1 cellular context compared by ENCODE assay signal in the genomic region with DNA sequence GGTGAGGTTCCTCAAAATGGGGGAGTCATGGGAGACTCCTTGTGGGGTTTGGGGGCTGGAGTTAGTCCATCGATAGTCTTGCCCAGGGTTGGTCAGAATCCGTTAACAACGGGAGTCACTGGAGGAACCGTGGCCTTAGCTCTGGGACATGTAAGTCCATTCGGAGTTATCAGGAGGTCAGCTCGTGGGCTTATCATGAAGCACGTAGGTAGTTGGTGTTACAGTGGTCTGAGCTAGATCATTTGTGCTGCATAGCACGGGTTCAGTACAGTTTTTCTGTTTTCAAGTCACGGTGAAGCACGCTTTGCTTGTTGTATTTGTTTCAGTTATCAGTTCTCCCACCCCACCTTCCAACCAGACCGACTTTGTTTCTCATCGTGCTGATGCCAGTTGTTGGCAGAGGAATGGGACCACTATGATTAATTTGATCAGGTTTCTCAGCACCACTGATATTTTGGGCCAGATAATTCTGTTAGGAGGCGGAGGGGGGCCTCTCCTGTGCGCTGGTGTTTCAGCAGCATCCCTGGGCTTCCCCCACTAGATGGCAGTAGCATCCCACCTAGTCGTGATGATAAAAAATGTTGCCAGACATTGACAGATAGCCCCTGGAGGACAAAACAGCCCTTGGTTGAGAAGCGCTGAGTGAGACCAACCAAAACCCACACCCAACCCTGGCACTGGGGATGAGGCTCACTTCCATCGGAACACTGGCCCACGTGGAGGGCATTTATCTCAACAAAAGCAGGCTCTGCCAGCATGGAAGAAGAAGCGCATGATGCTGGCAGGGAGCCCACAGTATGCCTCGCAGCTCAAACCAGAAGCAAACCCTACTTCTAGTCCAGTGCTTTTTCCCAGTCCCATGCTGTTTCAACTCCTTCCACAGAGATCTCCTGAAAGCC.
A peak's percentile ranks its signal among the peaks of the same experiment; 100 is the strongest.
TF ChIP-seq lines count a peak whose summit lies in the region.

No MANE protein-coding gene starts in this region.

TF ChIP-seq in HEK293, 187 proteins besides CTCF, POLR2A, EP300 and RAD21 (continued from another document):
- TF ChIP-seq ZNF37A (tag by site-specific recombination; IDR thresholded peaks at IDR 0.05): no peak
- TF ChIP-seq YY2 (tag by site-specific recombination; IDR thresholded peaks at IDR 0.05): no peak
- peak; percentile 98 for TF ChIP-seq ZBTB48 (tag by site-specific recombination; IDR thresholded peaks at IDR 0.05)
- TF ChIP-seq ZNF341 (tag by site-specific recombination; IDR thresholded peaks at IDR 0.05; ENCODE audit: low read depth): no peak
- no peak for TF ChIP-seq ZNF701 (tag by site-specific recombination; IDR thresholded peaks at IDR 0.05)
- no peak for TF ChIP-seq ZNF433 (tag by site-specific recombination; IDR thresholded peaks at IDR 0.05; ENCODE audit: low read depth)
- TF ChIP-seq, protein P1, sequence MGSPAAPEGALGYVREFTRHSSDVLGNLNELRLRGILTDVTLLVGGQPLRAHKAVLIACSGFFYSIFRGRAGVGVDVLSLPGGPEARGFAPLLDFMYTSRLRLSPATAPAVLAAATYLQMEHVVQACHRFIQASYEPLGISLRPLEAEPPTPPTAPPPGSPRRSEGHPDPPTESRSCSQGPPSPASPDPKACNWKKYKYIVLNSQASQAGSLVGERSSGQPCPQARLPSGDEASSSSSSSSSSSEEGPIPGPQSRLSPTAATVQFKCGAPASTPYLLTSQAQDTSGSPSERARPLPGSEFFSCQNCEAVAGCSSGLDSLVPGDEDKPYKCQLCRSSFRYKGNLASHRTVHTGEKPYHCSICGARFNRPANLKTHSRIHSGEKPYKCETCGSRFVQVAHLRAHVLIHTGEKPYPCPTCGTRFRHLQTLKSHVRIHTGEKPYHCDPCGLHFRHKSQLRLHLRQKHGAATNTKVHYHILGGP (tag by site-specific recombination; IDR thresholded peaks at IDR 0.05): no peak
- no peak for TF ChIP-seq MYNN (tag by site-specific recombination; IDR thresholded peaks at IDR 0.05; ENCODE audit: borderline replicate concordance)
- TF ChIP-seq ZNF624 (tag by site-specific recombination; IDR thresholded peaks at IDR 0.05): no peak
- no peak for TF ChIP-seq ZNF670 (tag by site-specific recombination; IDR thresholded peaks at IDR 0.05; ENCODE audit: low read depth)
- TF ChIP-seq ZNF221 (tag by site-specific recombination; IDR thresholded peaks at IDR 0.05; ENCODE audit: borderline replicate concordance): no peak
- TF ChIP-seq MEIS1 (CRISPR knock-in tag; IDR thresholded peaks at IDR 0.05; ENCODE audit: borderline replicate concordance): peak; percentile 65; the same call in 1 of the 2 replicates
- TF ChIP-seq EGR2 (tag by site-specific recombination; IDR thresholded peaks at IDR 0.05; ENCODE audit: low read depth): no peak
- TF ChIP-seq, protein P2, sequence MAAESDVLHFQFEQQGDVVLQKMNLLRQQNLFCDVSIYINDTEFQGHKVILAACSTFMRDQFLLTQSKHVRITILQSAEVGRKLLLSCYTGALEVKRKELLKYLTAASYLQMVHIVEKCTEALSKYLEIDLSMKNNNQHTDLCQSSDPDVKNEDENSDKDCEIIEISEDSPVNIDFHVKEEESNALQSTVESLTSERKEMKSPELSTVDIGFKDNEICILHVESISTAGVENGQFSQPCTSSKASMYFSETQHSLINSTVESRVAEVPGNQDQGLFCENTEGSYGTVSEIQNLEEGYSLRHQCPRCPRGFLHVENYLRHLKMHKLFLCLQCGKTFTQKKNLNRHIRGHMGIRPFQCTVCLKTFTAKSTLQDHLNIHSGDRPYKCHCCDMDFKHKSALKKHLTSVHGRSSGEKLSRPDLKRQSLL (tag by site-specific recombination; IDR thresholded peaks at IDR 0.05): no peak
- peak; percentile 41; the same call in 1 of the 2 replicates for TF ChIP-seq SP7 (tag by site-specific recombination; IDR thresholded peaks at IDR 0.05)
- TF ChIP-seq, protein P3, sequence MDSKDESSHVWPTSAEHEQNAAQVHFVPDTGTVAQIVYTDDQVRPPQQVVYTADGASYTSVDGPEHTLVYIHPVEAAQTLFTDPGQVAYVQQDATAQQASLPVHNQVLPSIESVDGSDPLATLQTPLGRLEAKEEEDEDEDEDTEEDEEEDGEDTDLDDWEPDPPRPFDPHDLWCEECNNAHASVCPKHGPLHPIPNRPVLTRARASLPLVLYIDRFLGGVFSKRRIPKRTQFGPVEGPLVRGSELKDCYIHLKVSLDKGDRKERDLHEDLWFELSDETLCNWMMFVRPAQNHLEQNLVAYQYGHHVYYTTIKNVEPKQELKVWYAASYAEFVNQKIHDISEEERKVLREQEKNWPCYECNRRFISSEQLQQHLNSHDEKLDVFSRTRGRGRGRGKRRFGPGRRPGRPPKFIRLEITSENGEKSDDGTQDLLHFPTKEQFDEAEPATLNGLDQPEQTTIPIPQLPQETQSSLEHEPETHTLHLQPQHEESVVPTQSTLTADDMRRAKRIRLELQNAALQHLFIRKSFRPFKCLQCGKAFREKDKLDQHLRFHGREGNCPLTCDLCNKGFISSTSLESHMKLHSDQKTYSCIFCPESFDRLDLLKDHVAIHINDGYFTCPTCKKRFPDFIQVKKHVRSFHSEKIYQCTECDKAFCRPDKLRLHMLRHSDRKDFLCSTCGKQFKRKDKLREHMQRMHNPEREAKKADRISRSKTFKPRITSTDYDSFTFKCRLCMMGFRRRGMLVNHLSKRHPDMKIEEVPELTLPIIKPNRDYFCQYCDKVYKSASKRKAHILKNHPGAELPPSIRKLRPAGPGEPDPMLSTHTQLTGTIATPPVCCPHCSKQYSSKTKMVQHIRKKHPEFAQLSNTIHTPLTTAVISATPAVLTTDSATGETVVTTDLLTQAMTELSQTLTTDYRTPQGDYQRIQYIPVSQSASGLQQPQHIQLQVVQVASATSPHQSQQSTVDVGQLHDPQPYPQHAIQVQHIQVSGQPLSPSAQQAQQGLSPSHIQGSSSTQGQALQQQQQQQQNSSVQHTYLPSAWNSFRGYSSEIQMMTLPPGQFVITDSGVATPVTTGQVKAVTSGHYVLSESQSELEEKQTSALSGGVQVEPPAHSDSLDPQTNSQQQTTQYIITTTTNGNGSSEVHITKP (tag by site-specific recombination; IDR thresholded peaks at IDR 0.05): peak; percentile 80
- TF ChIP-seq ZNF133 (tag by site-specific recombination; IDR thresholded peaks at IDR 0.05): no peak
- TF ChIP-seq ZBTB7A (tag by site-specific recombination; IDR thresholded peaks at IDR 0.05; ENCODE audit: low read depth): no peak
- TF ChIP-seq ZNF416 (tag by site-specific recombination; IDR thresholded peaks at IDR 0.05): no peak
- TF ChIP-seq ZEB2 (tag by site-specific recombination; IDR thresholded peaks at IDR 0.05): no peak
- TF ChIP-seq REPIN1 (tag by site-specific recombination; IDR thresholded peaks at IDR 0.05; ENCODE audit: low read depth): no peak
- TF ChIP-seq, protein P4, sequence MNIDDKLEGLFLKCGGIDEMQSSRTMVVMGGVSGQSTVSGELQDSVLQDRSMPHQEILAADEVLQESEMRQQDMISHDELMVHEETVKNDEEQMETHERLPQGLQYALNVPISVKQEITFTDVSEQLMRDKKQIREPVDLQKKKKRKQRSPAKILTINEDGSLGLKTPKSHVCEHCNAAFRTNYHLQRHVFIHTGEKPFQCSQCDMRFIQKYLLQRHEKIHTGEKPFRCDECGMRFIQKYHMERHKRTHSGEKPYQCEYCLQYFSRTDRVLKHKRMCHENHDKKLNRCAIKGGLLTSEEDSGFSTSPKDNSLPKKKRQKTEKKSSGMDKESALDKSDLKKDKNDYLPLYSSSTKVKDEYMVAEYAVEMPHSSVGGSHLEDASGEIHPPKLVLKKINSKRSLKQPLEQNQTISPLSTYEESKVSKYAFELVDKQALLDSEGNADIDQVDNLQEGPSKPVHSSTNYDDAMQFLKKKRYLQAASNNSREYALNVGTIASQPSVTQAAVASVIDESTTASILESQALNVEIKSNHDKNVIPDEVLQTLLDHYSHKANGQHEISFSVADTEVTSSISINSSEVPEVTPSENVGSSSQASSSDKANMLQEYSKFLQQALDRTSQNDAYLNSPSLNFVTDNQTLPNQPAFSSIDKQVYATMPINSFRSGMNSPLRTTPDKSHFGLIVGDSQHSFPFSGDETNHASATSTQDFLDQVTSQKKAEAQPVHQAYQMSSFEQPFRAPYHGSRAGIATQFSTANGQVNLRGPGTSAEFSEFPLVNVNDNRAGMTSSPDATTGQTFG (tag by site-specific recombination; IDR thresholded peaks at IDR 0.05; ENCODE audit: borderline replicate concordance): no peak
- TF ChIP-seq ZNF274 (IDR thresholded peaks at IDR 0.05; ENCODE audit: low read length): no peak
- no peak for TF ChIP-seq ZNF274 (tag by site-specific recombination; IDR thresholded peaks at IDR 0.05; ENCODE audit: borderline replicate concordance)
